ENCODE assay signal across 7 cellular contexts in genomic region chr9:98950262-98950661, GRCh38. TPM values are rescaled to one million over a fixed set of nuclear protein-coding genes. Genes with fewer than 3 reads are reported as not detected.
"Had no signal": no experiment of that assay in that cellular context is flagged by ENCODE, and none has a peak within 500 bp of the region (broad histone marks: within the 10 kb centered on the region; RNA-seq: fewer than 3 reads in every experiment).

No MANE protein-coding gene starts in this region.

- DNase-seq: H9, HCEC 1CT, HFFc6, KG1 had no signal

- H3K36me3 Mint-ChIP-seq: IgD-negative memory B cell had no signal

- ATAC-seq: GM23338 had no signal

- H3K4me3 Mint-ChIP-seq: GM23338, H9, HFFc6, IgD-negative memory B cell had no signal

- H3K4me1 Mint-ChIP-seq: IgD-negative memory B cell had no signal

- H3K9me3 Mint-ChIP-seq: GM23338, H9, HFFc6 had no signal

- H3K27ac Mint-ChIP-seq: GM23338, H9, HFFc6, IgD-negative memory B cell had no signal

- H3K4me3 ChIP-seq: GM23338 had no signal

RNA-seq across cellular contexts. Expression of gene COL15A1, which starts 6.6 kb away (rescaled TPM):
- total RNA-seq: H9, HT-29 had no signal
